ENCODE assay signal across 8 cellular contexts in the genomic region with DNA sequence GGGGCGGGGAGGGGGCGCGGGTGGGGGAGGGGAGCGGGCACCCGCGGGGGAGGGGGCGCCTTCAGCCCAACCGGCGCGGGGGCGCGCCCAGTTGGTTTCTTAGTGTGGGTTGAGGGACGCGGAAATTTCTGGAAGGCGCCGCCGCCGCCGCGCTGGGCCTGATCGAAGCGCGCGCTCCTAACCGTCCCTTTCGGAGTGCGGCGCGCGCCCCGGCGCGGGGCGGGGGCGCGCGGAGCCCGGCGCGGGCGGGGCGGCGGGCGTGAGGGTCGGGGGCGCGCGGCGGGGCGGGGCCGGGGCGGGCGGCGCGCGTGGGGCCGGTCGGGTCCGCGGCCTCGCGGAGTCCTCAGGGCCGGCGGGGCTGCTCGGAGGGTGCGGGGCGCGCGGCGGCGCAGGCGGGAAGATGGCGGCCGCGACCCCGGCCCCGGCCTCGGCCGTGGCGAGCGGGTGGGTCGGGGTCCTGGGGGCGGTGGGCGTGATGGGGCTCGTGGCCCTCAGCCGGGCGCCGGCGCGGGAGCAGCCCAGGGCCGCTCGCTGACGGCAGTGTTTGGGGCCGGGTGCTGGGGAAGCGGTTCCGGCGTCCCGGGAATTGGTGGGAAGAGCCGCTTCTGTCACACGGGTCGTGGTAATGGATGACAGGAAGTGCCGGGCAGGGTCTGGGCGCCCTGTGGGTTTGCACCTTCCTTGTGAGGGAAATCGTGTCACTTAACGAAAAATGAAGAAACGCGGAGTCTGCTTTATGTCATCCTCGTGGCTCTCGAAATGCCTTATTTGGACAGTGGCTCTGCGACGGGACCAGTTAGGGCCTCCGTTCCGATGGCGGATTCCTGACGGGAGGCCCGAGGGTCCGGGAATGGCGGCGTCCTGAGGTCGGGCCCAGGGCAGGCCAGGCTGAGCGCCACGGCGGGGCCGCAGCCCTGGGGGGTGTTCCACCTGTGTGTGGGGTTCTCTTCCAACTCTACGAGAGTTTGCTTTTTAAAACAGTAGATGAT. TPM values are rescaled to one million over a fixed set of nuclear protein-coding genes. Genes with fewer than 3 reads are reported as not detected.
DNase-seq lines count a peak whose midpoint lies in the region; ATAC-seq and TF ChIP-seq lines count a peak whose summit lies in the region.

No MANE protein-coding gene starts in this region.

- H3K36me3 ChIP-seq in HAP-1 (replicated peaks) (peaks cover 9% of the 10 kb centered on the region), prostate gland (no peaks in the 10 kb centered on the region), aorta (ENCODE audit: control insufficient read depth in 1 of 2, insufficient read depth in 2 of 2, low read length in 1 of 2) (no peaks in the 10 kb centered on the region)

- no peaks in the 10 kb centered on the region for H3K27me3 ChIP-seq in HAP-1 (ENCODE audit: low read depth)
- H3K27me3 ChIP-seq in prostate gland (replicated peaks; ENCODE audit: insufficient read depth), result no peaks in the 10 kb centered on the region
- no peaks in the 10 kb centered on the region for H3K27me3 ChIP-seq in aorta (ENCODE audit: control insufficient read depth in 1 of 2, insufficient read depth in 2 of 2, low read length in 1 of 2)

- intact Hi-C loops in left ventricle myocardium superior (cut with micrococcal nuclease), result no loop called here
- intact Hi-C loops in prostate gland (cut with DNase I), result loop anchor here (1.0 kb wide), 1 partner anchor 22 kb away; no protein-coding TSS in a partner anchor
- intact Hi-C loops in aorta (cut with DNase I), result loop anchor here in 1 of 2 donors (2.0 kb wide), 1 partner anchor 34 kb away; no protein-coding TSS in a partner anchor

- H3K27ac ChIP-seq in prostate gland (peak overlapping the region; percentile 98 to 100), aorta (ENCODE audit: low read depth in 1 of 2, low read length in 2 of 2) (peak overlapping the region; percentile 76 to 100)

- no peak for TF ChIP-seq POLR2A in prostate gland (IDR thresholded peaks at IDR 0.05)

- WGBS in prostate gland, result under 1% methylated on average over 86 of the region's 125 CpGs
- WGBS in aorta, 2 donors, result 1% methylated on average over 60 to 125 of the region's 125 CpGs

- ATAC-seq in left ventricle myocardium superior (peak; percentile 4), aorta (ENCODE audit: low FRiP score) (peak; percentile 5)

- in situ Hi-C loops in HAP-1 (cut with MboI; ENCODE audit: low sequenced_read_pairs), result no loop called here

- H3K9me3 ChIP-seq in HAP-1, result peaks cover 6% of the 10 kb centered on the region
- H3K9me3 ChIP-seq in prostate gland, result no peaks in the 10 kb centered on the region
- H3K9me3 ChIP-seq in aorta (ENCODE audit: control insufficient read depth, low read length), result no peaks in the 10 kb centered on the region

- peaks cover 13% of the 10 kb centered on the region for H3K4me1 ChIP-seq in HAP-1
- no peaks in the 10 kb centered on the region for H3K4me1 ChIP-seq in prostate gland (replicated peaks)
- H3K4me1 ChIP-seq in aorta (ENCODE audit: control insufficient read depth in 1 of 2, insufficient read depth in 2 of 2, low read length in 2 of 2), result no peaks in the 10 kb centered on the region

- no peak for DNase-seq in GM12864 (ENCODE audit: low read depth)
- DNase-seq in HAP-1 (ENCODE audit: low spot score in 2 of 2), result peak in 1 of 2 experiments; percentile 68
- DNase-seq in M059J (ENCODE audit: low read depth), result peak; percentile 67
- DNase-seq in SW480 (ENCODE audit: low spot score), result peak; percentile 72
- DNase-seq in amniotic epithelial cell (ENCODE audit: low read depth), result peak; percentile 55
- DNase-seq in left ventricle myocardium superior, result peak; percentile 84
- peak; percentile 49 for DNase-seq in prostate gland (ENCODE audit: low spot score)
- peak; percentile 78 to 89 for DNase-seq in aorta

- H3K4me3 ChIP-seq in GM12864 (ENCODE audit: low read depth, low read length) (peak overlapping the region; percentile 61), HAP-1 (peak overlapping the region; percentile 64), prostate gland (peak overlapping the region; percentile 75 to 88), aorta (ENCODE audit: low read length in 2 of 2) (peak overlapping the region; percentile 97 to 100)

- TF ChIP-seq CTCF in GM12864 (IDR thresholded peaks at IDR 0.05; ENCODE audit: low read depth, low read length, missing control alignments), result no peak
- TF ChIP-seq CTCF in prostate gland (IDR thresholded peaks at IDR 0.05), result no peak

RNA-seq across cellular contexts. Expression of a gene that starts 0.8 kb away (rescaled TPM):
- 25.4 and 38.2 TPM in 2 replicates for total RNA-seq in M059J (2014; rRNA removed; shearing (Covaris generic))
- total RNA-seq in left ventricle myocardium superior, result 8.4 TPM
- 10 to 100 TPM; 38.0 to 42.4 TPM for total RNA-seq in prostate gland
- 10 to 100 TPM; 13.5 to 22.7 TPM for total RNA-seq in aorta
- polyA plus RNA-seq in aorta, result 10 to 100 TPM in 1 of 2 donors, 1 to 10 TPM in 1; 3.8 to 11.2 TPM

RNA-seq across cellular contexts. Expression of a gene that starts 49.7 kb away (rescaled TPM):
- total RNA-seq in M059J (2014; rRNA removed; shearing (Covaris generic)), result 0.05 TPM in 1 of 2 replicates, not detected in the other
- total RNA-seq in left ventricle myocardium superior (not detected), prostate gland (under 1 TPM in 1 of 2 donors, not detected in 1; 0.05 TPM), aorta (not detected)
- polyA plus RNA-seq in aorta, result not detected
